Comparison of ENCODE assay signal across 8 cellular contexts in the genomic region with DNA sequence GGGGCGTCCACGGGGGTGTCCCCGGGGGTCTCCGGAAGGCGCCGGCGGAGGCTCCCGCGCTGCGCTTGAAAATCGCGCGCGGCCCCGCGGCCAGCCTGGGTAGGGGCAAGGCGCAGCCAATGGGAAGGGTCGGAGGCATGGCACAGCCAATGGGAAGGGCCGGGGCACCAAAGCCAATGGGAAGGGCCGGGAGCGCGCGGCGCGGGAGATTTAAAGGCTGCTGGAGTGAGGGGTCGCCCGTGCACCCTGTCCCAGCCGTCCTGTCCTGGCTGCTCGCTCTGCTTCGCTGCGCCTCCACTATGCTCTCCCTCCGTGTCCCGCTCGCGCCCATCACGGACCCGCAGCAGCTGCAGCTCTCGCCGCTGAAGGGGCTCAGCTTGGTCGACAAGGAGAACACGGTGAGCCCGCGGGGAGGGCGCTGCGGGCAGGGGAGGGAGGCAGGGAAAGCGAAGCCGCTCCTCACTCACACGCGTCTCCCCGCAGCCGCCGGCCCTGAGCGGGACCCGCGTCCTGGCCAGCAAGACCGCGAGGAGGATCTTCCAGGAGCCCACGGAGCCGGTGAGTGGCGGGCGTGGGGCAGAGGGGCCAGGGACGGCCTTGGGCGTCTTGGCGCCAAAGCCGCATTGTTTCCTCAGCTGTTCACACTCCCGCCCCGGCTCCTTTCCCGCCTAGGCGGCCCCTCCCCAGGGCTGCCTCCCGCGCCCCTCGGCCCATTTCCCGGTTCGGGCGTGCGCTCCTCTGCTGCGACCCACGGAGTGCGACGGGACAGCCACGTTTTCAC. TPM values are rescaled to one million over a fixed set of nuclear protein-coding genes. Genes with fewer than 3 reads are reported as not detected.
DNase-seq lines count a peak whose midpoint lies in the region; TF ChIP-seq lines count a peak whose summit lies in the region.

A gene (plus strand): TSS at position 240 of the 781 bp plus-strand sequence. CDS start 60 bp downstream, at position 300.

- H4K8ac ChIP-seq in H9 (replicated peaks; ENCODE audit: insufficient read length, low read depth, low read length), result no peak within 1 kb of the TSS

- H2BK12ac ChIP-seq in H9 (ENCODE audit: insufficient read length, low read depth, low read length), result no peak within 1 kb of the TSS

- peak within 1 kb of the TSS; percentile 98 for H3K14ac ChIP-seq in H9 (ENCODE audit: insufficient read depth, low read length)

- peak; percentile 23 for TF ChIP-seq RAD21 in neural cell (conservative IDR thresholded peaks at IDR 0.05)

- H3K27ac ChIP-seq in H9 (ENCODE audit: insufficient read length, low read depth, low read length) (peak within 1 kb of the TSS; percentile 29), neural cell (ENCODE audit: low read length) (no peak within 1 kb of the TSS)

- H3K36me3 Mint-ChIP-seq in H9 (ENCODE audit: insufficient read depth in 1 of 3, low read depth in 3 of 3), result peaks cover 39 to 47% (median 46%) of the 10 kb centered on the region in 3 experiments
- H3K36me3 Mint-ChIP-seq in activated T-helper 2 cell treated with anti-CD3 and anti-CD28 coated beads, Interferon-gamma antibody, Interleukin-2, Interleukin-4, amounts not matched to agents 10 μg/mL and 5 μg/mL and 100 μg/mL, durations not matched to agents 14 hours and 24 hours and 36 hours (ENCODE audit: low read depth), result peaks cover 65% of the 10 kb centered on the region
- peaks cover 61% of the 10 kb centered on the region for H3K36me3 Mint-ChIP-seq in stimulated activated naive CD8-positive, alpha-beta T cell treated with anti-CD3 and anti-CD28 coated beads, Interleukin-15, Interleukin-2, amounts not matched to agents 100 ng/mL and 50 ng/mL, for 24 hours (ENCODE audit: low read depth)

- no peak within 1 kb of the TSS; the same call in 1 of the 2 replicates for H2BK15ac ChIP-seq in H9 (ENCODE audit: low read depth, low read length)

- H2AFZ ChIP-seq in H9 (ENCODE audit: low read length), result no peak within 1 kb of the TSS
- H2AFZ ChIP-seq in neural cell (ENCODE audit: low read depth, low read length), result no peak within 1 kb of the TSS

- no peak within 1 kb of the TSS for H3T11ph ChIP-seq in H9 (ENCODE audit: low read length)

- no peaks in the 10 kb centered on the region for H3K27me3 Mint-ChIP-seq in H9 (ENCODE audit: low read depth)
- no peaks in the 10 kb centered on the region for H3K27me3 Mint-ChIP-seq in activated T-helper 2 cell treated with anti-CD3 and anti-CD28 coated beads, Interferon-gamma antibody, Interleukin-2, Interleukin-4, amounts not matched to agents 10 μg/mL and 5 μg/mL and 100 μg/mL, durations not matched to agents 14 hours and 24 hours and 36 hours (ENCODE audit: low read depth)
- no peaks in the 10 kb centered on the region for H3K27me3 Mint-ChIP-seq in stimulated activated naive CD8-positive, alpha-beta T cell treated with anti-CD3 and anti-CD28 coated beads, Interleukin-15, Interleukin-2, amounts not matched to agents 100 ng/mL and 50 ng/mL, for 24 hours

- TF ChIP-seq CTCF in H9 (conservative IDR thresholded peaks at IDR 0.05) (no peak), fibroblast of villous mesenchyme (IDR thresholded peaks at IDR 0.05; ENCODE audit: insufficient read depth, low read depth, low read length) (no peak), neural cell (IDR thresholded peaks at IDR 0.05; ENCODE audit: poor library complexity, severe bottlenecking) (peak; percentile 26)

- no peaks in the 10 kb centered on the region for H4K20me1 ChIP-seq in H9 (ENCODE audit: control insufficient read depth, insufficient read depth, insufficient read length)
- no peaks in the 10 kb centered on the region for H4K20me1 ChIP-seq in neural cell (ENCODE audit: insufficient read depth)

- H3K36me3 ChIP-seq in MG63 (peaks cover 55% of the 10 kb centered on the region), neural cell (ENCODE audit: insufficient read depth, low read length) (no peaks in the 10 kb centered on the region)

- H3K27me3 ChIP-seq in H9 (ENCODE audit: insufficient read depth, low read length), result no peaks in the 10 kb centered on the region
- H3K27me3 ChIP-seq in MG63, result no peaks in the 10 kb centered on the region
- H3K27me3 ChIP-seq in neural cell (ENCODE audit: insufficient read depth, low read depth, low read length), result peaks cover 7% of the 10 kb centered on the region

- no peak within 1 kb of the TSS for H2AK5ac ChIP-seq in H9 (ENCODE audit: insufficient read length, low read length)

- TF ChIP-seq EP300 in neural cell (conservative IDR thresholded peaks at IDR 0.05; ENCODE audit: poor library complexity, severe bottlenecking), result no peak

- peak within 1 kb of the TSS; percentile 89 for H3K18ac ChIP-seq in H9 (ENCODE audit: insufficient read length, low read depth, low read length)

- TF ChIP-seq POLR2A in Raji (IDR thresholded peaks at IDR 0.05; ENCODE audit: insufficient read depth, low read depth, low read length), result peak; percentile 100

- in situ Hi-C loops in G401 (cut with HindIII; ENCODE audit: low sequenced_read_pairs), result loop anchor here (25.0 kb wide), 1 partner anchor 315 kb away; a partner anchor contains a TSS

- DNase-seq in G401 (ENCODE audit: low spot score) (peak; percentile 89), H9 (peak; percentile 96), MG63 (peak; percentile 98), fibroblast of villous mesenchyme (ENCODE audit: low read depth) (peak; percentile 90)
- DNase-seq in activated T-helper 2 cell treated with anti-CD3 and anti-CD28 coated beads, Interferon-gamma antibody, Interleukin-2, Interleukin-4, amounts not matched to agents 10 μg/mL and 5 μg/mL and 100 μg/mL, durations not matched to agents 14 hours and 24 hours and 36 hours (ENCODE audit: low spot score), result peak; percentile 94

- H2BK20ac ChIP-seq in H9 (ENCODE audit: low read depth, low read length, poor library complexity, severe bottlenecking), result no peak within 1 kb of the TSS

- H3K4me3 Mint-ChIP-seq in H9, result peak within 1 kb of the TSS; percentile 88 to 96
- H3K4me3 Mint-ChIP-seq in activated T-helper 2 cell treated with anti-CD3 and anti-CD28 coated beads, Interferon-gamma antibody, Interleukin-2, Interleukin-4, amounts not matched to agents 10 μg/mL and 5 μg/mL and 100 μg/mL, durations not matched to agents 14 hours and 24 hours and 36 hours (ENCODE audit: low read depth), result peak within 1 kb of the TSS; percentile 99
- H3K4me3 Mint-ChIP-seq in stimulated activated naive CD8-positive, alpha-beta T cell treated with anti-CD3 and anti-CD28 coated beads, Interleukin-15, Interleukin-2, amounts not matched to agents 100 ng/mL and 50 ng/mL, for 24 hours, result peak within 1 kb of the TSS; percentile 100

- H3K9me3 ChIP-seq in H9 (ENCODE audit: control insufficient read depth, low read depth, low read length) (no peaks in the 10 kb centered on the region), MG63 (no peaks in the 10 kb centered on the region), neural cell (ENCODE audit: low read length) (no peaks in the 10 kb centered on the region)

- H3K9me2 ChIP-seq in neural cell (ENCODE audit: insufficient read depth, low read length), result no peaks in the 10 kb centered on the region

- WGBS in H9 (ENCODE audit: extremely low coverage, insufficient read length, low lambda C conversion rate), result no CpG with 5 or more reads among the region's 81 CpGs

- H3K4me1 ChIP-seq in H9 (ENCODE audit: insufficient read depth, low read length), result no peaks in the 10 kb centered on the region

- H3K4me3 ChIP-seq in MG63, result peak within 1 kb of the TSS; percentile 65
- peak within 1 kb of the TSS; percentile 81 for H3K4me3 ChIP-seq in fibroblast of villous mesenchyme (ENCODE audit: low read depth, low read length)
- peak within 1 kb of the TSS; percentile 82 for H3K4me3 ChIP-seq in neural cell (ENCODE audit: low read length)

- no peaks in the 10 kb centered on the region; a peak in 1 of 5 replicates for H3K9me3 Mint-ChIP-seq in H9
- H3K9me3 Mint-ChIP-seq in activated T-helper 2 cell treated with anti-CD3 and anti-CD28 coated beads, Interferon-gamma antibody, Interleukin-2, Interleukin-4, amounts not matched to agents 10 μg/mL and 5 μg/mL and 100 μg/mL, durations not matched to agents 14 hours and 24 hours and 36 hours, result no peaks in the 10 kb centered on the region
- H3K9me3 Mint-ChIP-seq in stimulated activated naive CD8-positive, alpha-beta T cell treated with anti-CD3 and anti-CD28 coated beads, Interleukin-15, Interleukin-2, amounts not matched to agents 100 ng/mL and 50 ng/mL, for 24 hours, result no peaks in the 10 kb centered on the region

- intact Hi-C loops in activated T-helper 2 cell treated with anti-CD3 and anti-CD28 coated beads, Interferon-gamma antibody, Interleukin-2, Interleukin-4, amounts not matched to agents 10 μg/mL and 5 μg/mL and 100 μg/mL, durations not matched to agents 14 hours and 24 hours and 36 hours (cut with micrococcal nuclease), result loop anchor here (1.0 to 5.0 kb wide), 7 partner anchors 145 to 700 kb away; a partner anchor contains a TSS

- no peak within 1 kb of the TSS for H4K91ac ChIP-seq in H9 (ENCODE audit: insufficient read length, low read depth, low read length)

- peaks cover 2% of the 10 kb centered on the region for H3K79me1 ChIP-seq in H9 (ENCODE audit: insufficient read depth, low read depth, low read length, poor library complexity, severe bottlenecking)

- no peaks in the 10 kb centered on the region for H3F3A ChIP-seq in neural cell (ENCODE audit: insufficient read depth, low read length, poor library complexity, severe bottlenecking)

- peak within 1 kb of the TSS; percentile 57; the same call in 1 of the 2 replicates for H3K4ac ChIP-seq in H9 (ENCODE audit: low read depth, low read length)

- no peak within 1 kb of the TSS for H2BK5ac ChIP-seq in H9 (ENCODE audit: insufficient read length, low read length)

- H3K4me1 Mint-ChIP-seq in H9, result peaks cover 28 to 33% of the 10 kb centered on the region in 2 experiments
- peaks cover 45% of the 10 kb centered on the region for H3K4me1 Mint-ChIP-seq in activated T-helper 2 cell treated with anti-CD3 and anti-CD28 coated beads, Interferon-gamma antibody, Interleukin-2, Interleukin-4, amounts not matched to agents 10 μg/mL and 5 μg/mL and 100 μg/mL, durations not matched to agents 14 hours and 24 hours and 36 hours (ENCODE audit: low read depth)
- H3K4me1 Mint-ChIP-seq in stimulated activated naive CD8-positive, alpha-beta T cell treated with anti-CD3 and anti-CD28 coated beads, Interleukin-15, Interleukin-2, amounts not matched to agents 100 ng/mL and 50 ng/mL, for 24 hours (ENCODE audit: low read depth), result peaks cover 51% of the 10 kb centered on the region

- H3K79me2 ChIP-seq in H9 (ENCODE audit: insufficient read depth, low read length) (peaks cover 6% of the 10 kb centered on the region; the same call in 1 of the 2 replicates), neural cell (replicated peaks; ENCODE audit: insufficient read depth, low read length) (peaks cover 13% of the 10 kb centered on the region)

- no peak within 1 kb of the TSS for H4K5ac ChIP-seq in H9 (ENCODE audit: insufficient read length, low read depth, low read length)

- H3K23me2 ChIP-seq in H9 (ENCODE audit: insufficient read length, low read depth, low read length, poor library complexity, severe bottlenecking), result peaks cover 27% of the 10 kb centered on the region

- H3K23ac ChIP-seq in H9 (ENCODE audit: insufficient read length, low read depth, low read length), result no peak within 1 kb of the TSS

- peak within 1 kb of the TSS; percentile 97 for H3K9ac ChIP-seq in H9 (ENCODE audit: extremely low read depth, insufficient read length, low read length)
- no peak within 1 kb of the TSS for H3K9ac ChIP-seq in neural cell (ENCODE audit: low read length)

- H3K56ac ChIP-seq in H9 (ENCODE audit: insufficient read length, low read depth, low read length), result no peak within 1 kb of the TSS

- H3K27ac Mint-ChIP-seq in H9, result peak within 1 kb of the TSS; percentile 36 to 94 (median 93); a peak in 4 of 7 replicates
- peak within 1 kb of the TSS; percentile 95 for H3K27ac Mint-ChIP-seq in activated T-helper 2 cell treated with anti-CD3 and anti-CD28 coated beads, Interferon-gamma antibody, Interleukin-2, Interleukin-4, amounts not matched to agents 10 μg/mL and 5 μg/mL and 100 μg/mL, durations not matched to agents 14 hours and 24 hours and 36 hours
- peak within 1 kb of the TSS; percentile 96 for H3K27ac Mint-ChIP-seq in stimulated activated naive CD8-positive, alpha-beta T cell treated with anti-CD3 and anti-CD28 coated beads, Interleukin-15, Interleukin-2, amounts not matched to agents 100 ng/mL and 50 ng/mL, for 24 hours

- H3K4me2 ChIP-seq in H9 (ENCODE audit: insufficient read depth, insufficient read length, low read length) (peak within 1 kb of the TSS; percentile 79), neural cell (ENCODE audit: low read length) (peak within 1 kb of the TSS; percentile 76)

- H2BK120ac ChIP-seq in H9 (ENCODE audit: low read depth, low read length, poor library complexity, severe bottlenecking), result peak within 1 kb of the TSS; percentile 55

RNA-seq across cellular contexts. Expression of the gene that starts here (rescaled TPM):
- total RNA-seq in G401 (2014; rRNA removed; shearing (Covaris generic)), result 17.8 and 21.9 TPM in 2 replicates
- 163 and 176 TPM in 2 replicates for total RNA-seq in H9 (2021)
- total RNA-seq in MG63 (2014; rRNA removed; shearing (Covaris generic); ENCODE audit: low replicate concordance), result 31.3 and 33.2 TPM in 2 replicates
- 374 TPM in 2 replicates for total RNA-seq in activated T-helper 2 cell treated with anti-CD3 and anti-CD28 coated beads, Interferon-gamma antibody, Interleukin-2, Interleukin-4, amounts not matched to agents 10 μg/mL and 5 μg/mL and 100 μg/mL, durations not matched to agents 14 hours and 24 hours and 36 hours
- total RNA-seq in fibroblast of villous mesenchyme, result 45.8 and 58.6 TPM in 2 replicates
- polyA plus RNA-seq in neural cell, result 0.57 and 4.2 TPM in 2 replicates
- polyA minus RNA-seq in neural cell, result 1.2 and 3.5 TPM in 2 replicates
